ENCODE assay signal across 13 cellular contexts in the genomic region with DNA sequence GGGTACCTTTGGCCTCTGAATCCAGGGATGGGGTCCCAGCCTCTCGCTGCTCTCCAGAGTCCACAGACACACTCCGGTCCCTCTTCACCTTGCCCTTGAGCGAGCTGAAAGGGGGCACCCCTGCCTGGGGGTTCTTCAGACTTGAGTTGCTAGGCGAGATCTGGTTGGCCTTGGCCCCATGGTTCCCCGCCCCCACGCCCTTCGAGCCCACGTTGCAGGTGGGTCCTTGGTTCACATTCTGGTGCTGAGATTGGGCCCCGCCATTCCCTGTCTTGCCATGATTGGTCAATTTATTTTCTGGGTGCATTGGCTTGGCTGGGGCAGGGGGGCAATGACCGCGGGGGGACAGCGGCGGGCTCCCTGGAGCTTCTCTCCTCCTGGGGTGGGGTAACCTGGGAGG. TPM values are rescaled to one million over a fixed set of nuclear protein-coding genes. Genes with fewer than 3 reads are reported as not detected.
DNase-seq lines count a peak whose midpoint lies in the region; ATAC-seq and TF ChIP-seq lines count a peak whose summit lies in the region.
"Had no signal": no experiment of that assay in that cellular context is flagged by ENCODE, and none has a peak within 500 bp of the region (broad histone marks: within the 10 kb centered on the region; RNA-seq: fewer than 3 reads in every experiment).

No MANE protein-coding gene starts in this region.

- H3K36me3 ChIP-seq in A673 (ENCODE audit: insufficient read depth, low read length, poor library complexity, severe bottlenecking): peaks cover 18% of the 10 kb centered on the region
- H3K36me3 ChIP-seq in IMR-90 (ENCODE audit: control insufficient read depth, insufficient read depth, low read length): peaks cover 32% of the 10 kb centered on the region
- peaks cover 10 to 60% (median 17%) of the 10 kb centered on the region in 3 donors for H3K36me3 ChIP-seq in esophagus squamous epithelium
- peaks cover 20 to 35% of the 10 kb centered on the region in 2 donors for H3K36me3 ChIP-seq in neuronal stem cell (replicated peaks in 1 of 2; ENCODE audit: control insufficient read depth in 2 of 2, insufficient read depth in 2 of 2, low read length in 2 of 2)

- no peak overlapping the region for H2BK120ac ChIP-seq in IMR-90 (ENCODE audit: low read depth, low read length)
- H2BK120ac ChIP-seq in neuronal stem cell (ENCODE audit: low read depth, low read length): no peak overlapping the region

- dilution Hi-C loops in IMR-90 (cut with HindIII; ENCODE audit: low sequenced_read_pairs, unreplicated experiment): no loop called here

- peaks cover 58% of the 10 kb centered on the region for H3K4me1 ChIP-seq in A673 (ENCODE audit: insufficient read depth, low read length, poor library complexity, severe bottlenecking)
- peaks cover 41% of the 10 kb centered on the region for H3K4me1 ChIP-seq in IMR-90 (ENCODE audit: control insufficient read depth, insufficient read depth, low read length)
- peaks cover 60 to 82% (median 63%) of the 10 kb centered on the region in 3 donors for H3K4me1 ChIP-seq in esophagus squamous epithelium
- peaks cover 43 to 50% of the 10 kb centered on the region in 2 donors for H3K4me1 ChIP-seq in neuronal stem cell (ENCODE audit: control insufficient read depth in 2 of 2, insufficient read depth in 1 of 2, low read depth in 1 of 2, low read length in 2 of 2)

- H3K18ac ChIP-seq in IMR-90 (ENCODE audit: low read depth, low read length) (no peak overlapping the region), neuronal stem cell (ENCODE audit: low read length) (peak overlapping the region; percentile 84)

- TF ChIP-seq CTCF in A673 (conservative IDR thresholded peaks at IDR 0.05; ENCODE audit: low read depth, low read length): no peak
- no peak for TF ChIP-seq CTCF in IMR-90 (conservative IDR thresholded peaks at IDR 0.05; ENCODE audit: low read depth, low read length)
- TF ChIP-seq CTCF in esophagus squamous epithelium (IDR thresholded peaks at IDR 0.05): no peak

- intact Hi-C loops in A673 (cut with micrococcal nuclease; ENCODE audit: unreplicated experiment): loop anchor here (10.0 kb wide), 1 partner anchor 427 kb away; the partner anchor contains the start of gene RNF26
- intact Hi-C loops in IMR-90 (cut with micrococcal nuclease): loop anchor here (5.0 kb wide), 1 partner anchor 116 kb away; the partner anchor contains the start of gene DDX6
- intact Hi-C loops in esophagus squamous epithelium (cut with DNase I): loop anchor here (2.0 to 10.0 kb wide), 2 partner anchors 17 to 47 kb away; partner anchors contain the start of genes BCL9L and UPK2

- CTCF ChIA-PET in A673 (lab: Charles Lee) (interaction anchor here (0.9 to 3.2 kb wide), 3 partner anchors 18 to 249 kb away, joined by 5 to 49 read pairs (median 15); partner anchors contain the start of gene BCL9L), IMR-90 (lab: Yijun Ruan, JAX) (no interaction called here)

- 0 out of 2 replicates have a peak, but pooled peaks cover 10% of the 10 kb centered on the region for H3K9me1 ChIP-seq in IMR-90 (ENCODE audit: insufficient read depth, low read length)

- no peak for TF ChIP-seq RAD21 in IMR-90 (IDR thresholded peaks at IDR 0.05; ENCODE audit: low read length)

- no TSS peak for BruUV-seq in A673 (replicated peaks; lab: Mats Ljungman, UMichigan)
- BruUV-seq in IMR-90 (replicated peaks; lab: Mats Ljungman, UMichigan): no TSS peak

- POLR2A ChIA-PET in A673 (lab: Charles Lee; ENCODE audit: low non-redundant PET): no interaction called here
- POLR2A ChIA-PET in IMR-90 (lab: Charles Lee; ENCODE audit: unreplicated experiment): interaction anchor here (0.6 to 2.5 kb wide), 3 partner anchors 10 to 120 kb away, joined by 3 to 18 read pairs (median 5); partner anchors contain the start of gene BCL9L

- H3K23ac ChIP-seq in IMR-90 (ENCODE audit: low read depth, low read length) (no peak overlapping the region), neuronal stem cell (ENCODE audit: low read depth, low read length, poor library complexity) (no peak overlapping the region)

- peak overlapping the region; percentile 24 for H2BK12ac ChIP-seq in neuronal stem cell (ENCODE audit: low read length)

- H2AK5ac ChIP-seq in IMR-90 (ENCODE audit: low read depth, low read length) (0 out of 2 replicates have a peak overlapping the region, but pooled peaks have one; percentile 97), neuronal stem cell (ENCODE audit: low read depth, low read length) (peak overlapping the region; percentile 49)

- peaks cover 25 to 80% of the 10 kb centered on the region in 2 experiments; a peak in 3 of 4 replicates for H3K79me1 ChIP-seq in IMR-90 (ENCODE audit: low read depth in 1 of 2, low read length in 2 of 2)
- H3K79me1 ChIP-seq in neuronal stem cell (ENCODE audit: low read depth, low read length): peaks cover 7% of the 10 kb centered on the region

- H2AK9ac ChIP-seq in IMR-90 (replicated peaks; ENCODE audit: low read depth, low read length, poor library complexity): no peak overlapping the region

- H2AFZ ChIP-seq in IMR-90 (replicated peaks; ENCODE audit: low read length, poor library complexity) (no peak overlapping the region), neuronal stem cell (ENCODE audit: low read length) (no peak overlapping the region)

- WGBS in IMR-90 (ENCODE audit: extremely low coverage in 2 of 2, insufficient read length in 1 of 2), 2 experiments: 73% methylated on average over 6 of the region's 13 CpGs; no CpG with 5 or more reads in 1 of the 2 experiments
- 90% methylated on average over 4 of the region's 13 CpGs; no CpG with 5 or more reads in 1 of the 2 donors for WGBS in esophagus squamous epithelium, 2 donors
- no CpG with 5 or more reads among the region's 13 CpGs for WGBS in neuronal stem cell (ENCODE audit: extremely low coverage in 2 of 2, insufficient read length in 2 of 2, insufficient replicate concordance in 1 of 2), 2 donors

- no peak for DNase-seq in A673 (ENCODE audit: low spot score)
- no peak for DNase-seq in IMR-90
- no peak for DNase-seq in esophagus squamous epithelium (lab: John Stamatoyannopoulos, UW)
- no peak for DNase-seq in neuronal stem cell (ENCODE audit: low spot score)
- DNase-seq in activated CD8-positive, alpha-beta memory T cell treated with anti-CD3 and anti-CD28 coated beads, Interleukin-2, amount 50 U/mL, for 48 hours: no peak
- no peak for DNase-seq in glomerular visceral epithelial cell (ENCODE audit: extremely low spot score)
- DNase-seq: effector CD4-positive, alpha-beta T cell; NCI-H2107 had no signal

- no peak overlapping the region for H3K4me2 ChIP-seq in IMR-90 (ENCODE audit: low read depth, low read length)
- H3K4me2 ChIP-seq in neuronal stem cell (ENCODE audit: insufficient read depth, low read length, poor library complexity, severe bottlenecking): no peak overlapping the region

- TF ChIP-seq POLR2A in IMR-90 (IDR thresholded peaks at IDR 0.05; ENCODE audit: low read depth, low read length): no peak
- TF ChIP-seq POLR2A in esophagus squamous epithelium (IDR thresholded peaks at IDR 0.05): no peak

- in situ Hi-C loops in IMR-90 (cut with MboI; ENCODE audit: low sequenced_read_pairs): no loop called here

- ATAC-seq in IMR-90 (ENCODE audit: low read depth) (no peak), HG02852 (IDR thresholded peaks at IDR 0.05; ENCODE audit: unreplicated experiment) (no peak), GM21423 (IDR thresholded peaks at IDR 0.05; ENCODE audit: unreplicated experiment) (no peak)

- H3K27me3 ChIP-seq in A673 (replicated peaks; ENCODE audit: insufficient read depth, low read depth, low read length, poor library complexity) (no peaks in the 10 kb centered on the region), IMR-90 (ENCODE audit: control insufficient read depth, insufficient read depth, low read length) (no peaks in the 10 kb centered on the region), esophagus squamous epithelium (no peaks in the 10 kb centered on the region), neuronal stem cell (ENCODE audit: control insufficient read depth in 3 of 3, insufficient read depth in 3 of 3, low read depth in 1 of 3, low read length in 3 of 3) (no peaks in the 10 kb centered on the region)

- H3K27ac ChIP-seq in A673 (ENCODE audit: low read depth, low read length, poor library complexity, severe bottlenecking): peak overlapping the region; percentile 73
- H3K27ac ChIP-seq in IMR-90 (ENCODE audit: insufficient read depth, low read length): no peak overlapping the region
- peak overlapping the region; percentile 95 to 100 (median 98) for H3K27ac ChIP-seq in esophagus squamous epithelium
- H3K27ac ChIP-seq in neuronal stem cell (replicated peaks; ENCODE audit: low read length): no peak overlapping the region

- H2BK15ac ChIP-seq in IMR-90 (ENCODE audit: low read depth, low read length) (0 out of 3 replicates have a peak overlapping the region, but pooled peaks have one; percentile 19), neuronal stem cell (ENCODE audit: low read length) (no peak overlapping the region)

- H4K8ac ChIP-seq in IMR-90 (ENCODE audit: low read depth in 2 of 2, low read length in 2 of 2) (no peak overlapping the region; a peak in 1 of 4 replicates), neuronal stem cell (ENCODE audit: low read depth, low read length) (no peak overlapping the region)

- H3K4me3 ChIP-seq in A673 (ENCODE audit: low read depth, low read length, poor library complexity, severe bottlenecking) (peak overlapping the region; percentile 20), IMR-90 (ENCODE audit: insufficient read depth, low read depth, low read length) (no peak overlapping the region), esophagus squamous epithelium (no peak overlapping the region), neuronal stem cell (ENCODE audit: low read length in 2 of 2) (no peak overlapping the region)

- H4K91ac ChIP-seq in IMR-90 (ENCODE audit: insufficient read depth, low read depth, low read length) (0 out of 2 replicates have a peak overlapping the region, but pooled peaks have one; percentile 32), neuronal stem cell (ENCODE audit: low read depth, low read length, poor library complexity) (no peak overlapping the region)

- H3K56ac ChIP-seq in IMR-90 (ENCODE audit: extremely low read depth, insufficient read depth, low read length): no peak overlapping the region

- H3K9ac ChIP-seq in IMR-90 (ENCODE audit: low read depth, low read length) (no peak overlapping the region), neuronal stem cell (ENCODE audit: low read depth, low read length, poor library complexity) (no peak overlapping the region)

- peak overlapping the region; percentile 17 for H2BK5ac ChIP-seq in IMR-90 (ENCODE audit: low read depth, low read length, poor library complexity, severe bottlenecking)
- no peak overlapping the region for H2BK5ac ChIP-seq in neuronal stem cell (ENCODE audit: low read length)

- H3K4ac ChIP-seq in IMR-90 (ENCODE audit: low read depth, low read length): peak overlapping the region; percentile 19; the same call in 1 of the 2 replicates
- no peak overlapping the region for H3K4ac ChIP-seq in neuronal stem cell (ENCODE audit: low read length)

- H3K14ac ChIP-seq in IMR-90 (replicated peaks; ENCODE audit: low read depth, low read length) (0 out of 2 replicates have a peak overlapping the region, but pooled peaks have one; percentile 19), neuronal stem cell (ENCODE audit: low read length) (no peak overlapping the region)

- peaks cover 50% of the 10 kb centered on the region for H4K20me1 ChIP-seq in IMR-90 (ENCODE audit: insufficient read depth, low read length)

- no peak overlapping the region for H2BK20ac ChIP-seq in IMR-90 (ENCODE audit: low read depth, low read length)

- H3K9me3 ChIP-seq in A673 (ENCODE audit: low read depth, low read length, poor library complexity, severe bottlenecking) (no peaks in the 10 kb centered on the region), IMR-90 (ENCODE audit: control insufficient read depth, insufficient read depth, low read length) (no peaks in the 10 kb centered on the region), esophagus squamous epithelium (no peaks in the 10 kb centered on the region), neuronal stem cell (replicated peaks in 1 of 2; ENCODE audit: control insufficient read depth in 2 of 2, insufficient read depth in 1 of 2, low read depth in 1 of 2, low read length in 2 of 2) (no peaks in the 10 kb centered on the region)

- no peak overlapping the region for H4K5ac ChIP-seq in IMR-90 (ENCODE audit: low read depth, low read length)

RNA-seq across cellular contexts. Expression of gene BCL9L, which starts 17.5 kb away (rescaled TPM):
- total RNA-seq in A673 (2021) (49.9 and 64.0 TPM in 2 replicates), IMR-90 (2012; rRNA removed) (1.7 and 2.3 TPM in 2 replicates), esophagus squamous epithelium (10 to 100 TPM; 16.4 to 29.6 (median 18.9) TPM)
- polyA plus RNA-seq in IMR-90 (2012; rRNA removed): 17.0 and 21.5 TPM in 2 replicates
- 11.8 and 20.1 TPM in 2 replicates for polyA plus RNA-seq in IMR-90 (2012; cell fraction: cytosol; rRNA removed)
- polyA plus RNA-seq in IMR-90 (2012; cell fraction: nucleus; rRNA removed; ENCODE audit: low replicate concordance): 30.5 and 55.8 TPM in 2 replicates
- 32.8 TPM for polyA plus RNA-seq in neuronal stem cell (2013, experiment 1 of 2)
- polyA plus RNA-seq in neuronal stem cell (2013, experiment 2 of 2): 34.6 TPM

RNA-seq across cellular contexts. Expression of gene CXCR5, which starts 24.6 kb away (rescaled TPM):
- total RNA-seq in A673 (2021) (not detected in 2 replicates), IMR-90 (2012; rRNA removed) (not detected in 2 replicates), esophagus squamous epithelium (under 1 TPM in 1 of 4 donors, not detected in 3; 0.06 TPM)
- not detected in 2 replicates for polyA plus RNA-seq in IMR-90 (2012; rRNA removed)
- polyA plus RNA-seq in IMR-90 (2012; cell fraction: cytosol; rRNA removed): not detected in 2 replicates
- 0.02 TPM in 1 of 2 replicates, not detected in the other for polyA plus RNA-seq in IMR-90 (2012; cell fraction: nucleus; rRNA removed; ENCODE audit: low replicate concordance)
- not detected for polyA plus RNA-seq in neuronal stem cell (2013, experiment 1 of 2)
- not detected for polyA plus RNA-seq in neuronal stem cell (2013, experiment 2 of 2)
- total RNA-seq: HT1080, occipital lobe, RPMI7951 had no signal

RNA-seq across cellular contexts. Expression of gene UPK2, which starts 47.8 kb away (rescaled TPM):
- total RNA-seq in A673 (2021): not detected in 2 replicates
- not detected in 2 replicates for total RNA-seq in IMR-90 (2012; rRNA removed)
- polyA plus RNA-seq in IMR-90 (2012; rRNA removed): 0.26 and 0.39 TPM in 2 replicates
- polyA plus RNA-seq in IMR-90 (2012; cell fraction: cytosol; rRNA removed): 0.47 TPM in 1 of 2 replicates, not detected in the other
- 0.24 and 0.25 TPM in 2 replicates for polyA plus RNA-seq in IMR-90 (2012; cell fraction: nucleus; rRNA removed; ENCODE audit: low replicate concordance)
- under 1 TPM in 1 of 4 donors, not detected in 3; 0.57 TPM for total RNA-seq in esophagus squamous epithelium
- polyA plus RNA-seq in neuronal stem cell (2013, experiment 1 of 2): 0.50 TPM
- 0.47 TPM for polyA plus RNA-seq in neuronal stem cell (2013, experiment 2 of 2)
- total RNA-seq: HT1080, occipital lobe, RPMI7951 had no signal

Comparison
In these comparisons a context has a peak if more than half of its experiments do, and no peak if none do; other contexts are left out.
1. H3K27ac ChIP-seq: peak in A673 (single experiment) and esophagus squamous epithelium (4 of 4); none in IMR-90 (single experiment) and neuronal stem cell (single experiment).